Comparison of ENCODE assay signal across 8 cellular contexts in the genomic region with DNA sequence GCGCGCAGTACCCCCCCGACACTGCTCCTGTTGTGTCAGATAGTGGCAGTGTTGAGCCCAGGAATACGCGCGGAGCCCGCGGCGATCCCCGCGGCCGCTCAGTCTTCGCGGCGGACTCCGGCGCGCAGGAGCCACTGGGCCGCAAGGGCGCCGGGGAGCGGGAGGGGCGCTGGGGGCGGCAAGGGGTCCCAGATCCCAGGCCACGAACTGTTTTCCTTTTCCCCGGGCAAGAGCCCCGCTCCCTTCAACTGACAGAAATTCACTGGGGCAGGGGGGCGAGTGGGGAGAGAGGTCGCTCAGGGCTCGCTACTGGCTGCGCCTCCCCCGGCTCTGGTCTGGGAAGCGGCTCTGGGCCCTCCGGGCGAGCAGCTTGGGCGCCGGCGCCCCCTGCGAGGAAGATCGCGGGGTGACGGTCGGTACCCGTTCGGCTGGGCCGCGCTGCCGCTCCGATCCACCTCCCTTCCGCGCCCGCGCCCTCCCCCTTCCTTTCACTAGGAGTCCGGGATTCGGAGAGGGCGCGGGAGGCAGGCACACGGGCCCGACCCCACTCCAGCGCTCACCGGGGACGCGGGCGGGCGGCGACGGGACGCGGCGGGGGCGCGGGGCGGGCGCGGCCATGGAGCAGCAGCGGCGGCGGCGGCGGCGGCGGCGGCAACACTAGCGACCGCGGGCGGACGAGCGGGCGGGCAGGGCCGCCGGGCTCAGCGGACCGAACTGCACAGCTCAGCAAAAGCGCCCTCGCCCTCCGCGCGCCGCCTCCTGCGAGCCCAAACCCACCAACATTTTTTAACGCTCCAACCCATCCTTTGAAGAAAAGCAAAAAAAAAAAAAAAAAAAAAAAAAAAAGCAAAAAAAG. TPM values are rescaled to one million over a fixed set of nuclear protein-coding genes. Genes with fewer than 3 reads are reported as not detected.
DNase-seq lines count a peak whose midpoint lies in the region; ATAC-seq and TF ChIP-seq lines count a peak whose summit lies in the region.

No MANE protein-coding gene starts in this region.

- 1% methylated on average over 35 to 62 of the region's 102 CpGs for WGBS in lower leg skin, 2 donors

- peak; percentile 74 for DNase-seq in BE2C
- DNase-seq in NCI-H345 (lab: John Stamatoyannopoulos, UW), result peak; percentile 88
- peak; percentile 50 for DNase-seq in activated CD4-positive, alpha-beta T cell treated with anti-CD3 and anti-CD28 coated beads, Interleukin-2, amount 50 U/mL, for 1 hour
- peak; percentile 72 to 85 for DNase-seq in dermis microvascular lymphatic vessel endothelial cell (ENCODE audit: low read depth in 2 of 2)
- DNase-seq in lower leg skin (ENCODE audit: low spot score in 2 of 2), result peak; percentile 79 to 96
- DNase-seq in stimulated activated CD4-positive, alpha-beta T cell treated with anti-CD3 and anti-CD28 coated beads, Interleukin-4, amount 100 ng/mL, for 24 hours, result peak; percentile 77

- H3K4me1 ChIP-seq in BE2C, result no peaks in the 10 kb centered on the region

- no peaks in the 10 kb centered on the region for H3K27me3 ChIP-seq in BE2C

- intact Hi-C loops in lower leg skin (cut with DNase I; ENCODE audit: low total_unique reads), result no loop called here

- no peaks in the 10 kb centered on the region for H3K9me3 ChIP-seq in BE2C

- H3K4me3 ChIP-seq in BE2C (ENCODE audit: low read depth, low read length) (peak overlapping the region; percentile 60), lower leg skin (ENCODE audit: low read depth, poor library complexity, severe bottlenecking) (peak overlapping the region; percentile 67)

- no peaks in the 10 kb centered on the region for H3K36me3 ChIP-seq in BE2C

- ATAC-seq in GM19035 (IDR thresholded peaks at IDR 0.05; ENCODE audit: unreplicated experiment) (peak; percentile 77), HG03280 (IDR thresholded peaks at IDR 0.05; ENCODE audit: unreplicated experiment) (peak; percentile 91)

- TF ChIP-seq CTCF in BE2C (IDR thresholded peaks at IDR 0.05; ENCODE audit: low read depth, low read length) (peak; percentile 45; the same call in 1 of the 2 replicates), lower leg skin (IDR thresholded peaks at IDR 0.05) (no peak)

- no peak for TF ChIP-seq POLR2A in lower leg skin (IDR thresholded peaks at IDR 0.05)

RNA-seq across cellular contexts. Expression of a gene that starts 1.4 kb away (rescaled TPM):
- polyA plus RNA-seq in BE2C (2012; ENCODE audit: insufficient read depth, insufficient read length, low read depth), result 6.5 TPM
- total RNA-seq in dermis microvascular lymphatic vessel endothelial cell (2.3 and 6.4 TPM in 2 replicates), lower leg skin (10 to 100 TPM in 3 of 4 donors, 1 to 10 TPM in 1; 7.8 to 16.6 (median 11.7) TPM)

Comparison
In these comparisons a context has a peak if more than half of its experiments do, and no peak if none do; other contexts are left out.
1. Peak in every context shown above with its lines: DNase-seq, ATAC-seq and H3K4me3 ChIP-seq.